ENCODE assay signal across 12 cellular contexts in the genomic region with DNA sequence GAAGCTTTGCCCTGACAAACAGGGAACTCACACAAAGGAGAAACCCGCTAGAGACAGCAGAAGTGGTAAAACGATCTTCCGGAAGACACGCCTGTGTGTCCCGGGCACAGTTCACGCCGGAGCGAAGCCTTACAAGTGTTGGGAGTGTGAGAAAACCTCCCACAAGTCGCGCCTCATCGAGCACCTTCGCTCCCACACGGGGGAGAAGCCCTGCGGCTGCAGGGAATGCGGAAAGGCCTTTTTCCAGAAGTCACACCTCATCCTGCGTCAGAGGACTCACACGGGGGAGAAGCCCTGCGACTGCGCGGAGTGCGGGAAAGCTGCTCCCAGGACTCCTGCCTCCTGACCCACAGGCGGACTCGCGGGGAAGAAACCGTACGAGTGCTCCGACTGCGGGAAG. TPM values are rescaled to one million over a fixed set of nuclear protein-coding genes. Genes with fewer than 3 reads are reported as not detected.
DNase-seq lines count a peak whose midpoint lies in the region; FAIRE-seq and TF ChIP-seq lines count a peak whose summit lies in the region.
"Not testable (repeated sequence)": the region's sequence is repeated elsewhere in the genome, so short reads cannot be mapped to it uniquely, and the experiment has no call there.
"Had no signal": no experiment of that assay in that cellular context is flagged by ENCODE, and none has a peak within 500 bp of the region (broad histone marks: within the 10 kb centered on the region; RNA-seq: fewer than 3 reads in every experiment).

No MANE protein-coding gene starts in this region.

- H3K4me3 ChIP-seq in bronchial epithelial cell (ENCODE audit: low read depth, low read length); kidney epithelial cell (ENCODE audit: low read depth, low read length); trophoblast cell (ENCODE audit: low read depth, low read length): not testable (repeated sequence)

- H4K8ac ChIP-seq in trophoblast cell (ENCODE audit: low read depth, low read length): not testable (repeated sequence)

- H3K4me2 ChIP-seq in trophoblast cell (ENCODE audit: low read length): not testable (repeated sequence)

- not testable (repeated sequence) for H3K4me1 ChIP-seq in trophoblast cell (ENCODE audit: control insufficient read depth in 1 of 2, insufficient read depth in 2 of 2, low read length in 2 of 2)

- not testable (repeated sequence) for H3K27ac ChIP-seq in trophoblast cell (ENCODE audit: low read depth, low read length)

- H3K36me3 ChIP-seq in bronchial epithelial cell (ENCODE audit: control insufficient read depth, insufficient read depth, low read length); kidney epithelial cell (ENCODE audit: control insufficient read depth, insufficient read depth, low read length); trophoblast cell (ENCODE audit: control insufficient read depth in 1 of 2, insufficient read depth in 2 of 2, low read length in 2 of 2): not testable (repeated sequence)

- H4K91ac ChIP-seq in trophoblast cell (ENCODE audit: low read depth, low read length): not testable (repeated sequence)

- not testable (repeated sequence) for H3K79me1 ChIP-seq in trophoblast cell (ENCODE audit: low read length)

- H3K14ac ChIP-seq in trophoblast cell (ENCODE audit: low read length): not testable (repeated sequence)

- H3K27me3 ChIP-seq in bronchial epithelial cell (ENCODE audit: control insufficient read depth, insufficient read depth, low read length); kidney epithelial cell (ENCODE audit: control insufficient read depth, insufficient read depth, low read length); trophoblast cell (ENCODE audit: insufficient read depth, low read length): not testable (repeated sequence)

- not testable (repeated sequence) for H3K18ac ChIP-seq in trophoblast cell (ENCODE audit: low read length)

- not testable (repeated sequence) for H3K9ac ChIP-seq in trophoblast cell (ENCODE audit: low read length)

- not testable (repeated sequence) for TF ChIP-seq CTCF in bronchial epithelial cell (IDR thresholded peaks at IDR 0.05; ENCODE audit: insufficient read depth, low read length, severe bottlenecking); kidney epithelial cell (IDR thresholded peaks at IDR 0.05; ENCODE audit: insufficient read depth, low read length, poor library complexity, severe bottlenecking)

- FAIRE-seq in RCC 7860 (lab: Jason Lieb, UNC) (peak; percentile 93), bronchial epithelial cell (lab: Jason Lieb, UNC) (peak; percentile 13)

- not testable (repeated sequence) for H2AK5ac ChIP-seq in trophoblast cell (ENCODE audit: low read length)

- WGBS in trophoblast cell (ENCODE audit: extremely low coverage, insufficient coverage, insufficient read length): no CpG with 5 or more reads among the region's 28 CpGs

- DNase-seq in Kasumi-1 (lab: John Stamatoyannopoulos, UW) (peak; percentile 40 to 52), RCC 7860 (ENCODE audit: low spot score) (peak; percentile 70), glomerular visceral epithelial cell (ENCODE audit: extremely low spot score) (peak; percentile 79), kidney epithelial cell (ENCODE audit: low read depth) (peak; percentile 45), kidney tubule cell (ENCODE audit: low spot score) (peak; percentile 90), trophoblast cell (peak; percentile 49 to 58)
- DNase-seq in bronchial epithelial cell (ENCODE audit: low read depth): not testable (repeated sequence)

- H3K9me3 ChIP-seq in trophoblast cell (ENCODE audit: insufficient read depth, low read depth, low read length): not testable (repeated sequence)

- not testable (repeated sequence) for H2BK120ac ChIP-seq in trophoblast cell (ENCODE audit: insufficient read depth, low read length, poor library complexity)

- H2AFZ ChIP-seq in trophoblast cell (ENCODE audit: insufficient read depth, low read length, poor library complexity): not testable (repeated sequence)

- not testable (repeated sequence) for H3K79me2 ChIP-seq in trophoblast cell (ENCODE audit: control insufficient read depth, insufficient read depth, low read length, poor library complexity)

- not testable (repeated sequence) for H3K23ac ChIP-seq in trophoblast cell (ENCODE audit: low read length)

- not testable (repeated sequence) for H3K4ac ChIP-seq in trophoblast cell (ENCODE audit: low read depth, low read length)

- not testable (repeated sequence) for H2BK5ac ChIP-seq in trophoblast cell (ENCODE audit: low read depth, low read length, poor library complexity)

- not testable (repeated sequence) for H2BK12ac ChIP-seq in trophoblast cell (ENCODE audit: low read length)

- not testable (repeated sequence) for H4K12ac ChIP-seq in trophoblast cell (ENCODE audit: low read depth, low read length)

RNA-seq across cellular contexts. Expression of gene OCM, which starts 33.3 kb away (rescaled TPM):
- total RNA-seq in bronchial epithelial cell (not detected in 2 replicates), kidney epithelial cell (not detected in 2 replicates)
- not detected in 2 replicates for polyA plus RNA-seq in trophoblast cell (2013)
- total RNA-seq: A172, Caco-2, Calu3 had no signal
- polyA plus RNA-seq: A549, BJ had no signal

RNA-seq across cellular contexts. Expression of gene CCZ1, which starts 51.2 kb away (rescaled TPM):
- total RNA-seq in bronchial epithelial cell: 42.9 TPM in 2 replicates
- total RNA-seq in kidney epithelial cell: 90.7 and 91.1 TPM in 2 replicates
- 85.3 and 87.9 TPM in 2 replicates for polyA plus RNA-seq in trophoblast cell (2013)
